Comparison of ENCODE assay signal across 14 cellular contexts in the genomic region with DNA sequence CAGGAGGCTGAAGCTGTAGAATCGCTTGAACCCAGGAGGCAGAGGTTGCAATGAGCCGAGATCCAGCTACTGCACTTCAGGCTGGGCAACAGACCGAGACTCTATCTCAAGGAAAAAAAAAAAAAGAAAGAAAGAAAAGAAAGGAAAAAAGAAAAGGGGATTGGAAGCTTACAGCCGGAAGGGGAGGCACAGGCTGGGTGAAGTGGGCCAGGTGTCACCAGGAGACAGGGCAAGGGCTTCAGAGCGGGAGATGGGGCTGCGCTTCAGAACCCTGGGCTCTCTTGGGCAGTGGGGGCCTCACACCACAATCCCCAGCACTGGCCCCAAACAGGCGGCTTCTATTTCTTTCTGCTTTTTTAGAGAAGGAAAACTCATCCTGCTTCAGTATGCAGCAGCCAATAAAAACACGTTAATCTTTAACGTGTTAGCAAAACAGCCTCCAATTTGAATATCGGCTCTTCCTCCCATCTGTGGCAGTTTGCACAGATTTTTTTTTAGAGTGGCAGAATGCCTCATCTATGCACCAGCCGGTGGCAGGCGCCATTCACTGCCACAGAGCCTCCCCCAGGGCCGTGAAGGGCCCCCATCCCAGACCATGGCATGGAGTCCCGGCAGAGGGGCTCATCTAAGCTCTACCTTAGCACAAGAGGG.
"Had no signal": no experiment of that assay in that cellular context is flagged by ENCODE, and none has a peak within 500 bp of the region (broad histone marks: within the 10 kb centered on the region; RNA-seq: fewer than 3 reads in every experiment).

No MANE protein-coding gene starts in this region.

- H3K4me3 Mint-ChIP-seq: activated CD4-positive, alpha-beta memory T cell treated with anti-CD3 and anti-CD28 coated beads, Interleukin-2, amount 10 ng/mL, durations not matched to agents 7 days and 5 days; activated naive CD8-positive, alpha-beta T cell treated with anti-CD3 and anti-CD28 coated beads for 36 hours; activated T-cell treated with anti-CD3 and anti-CD28 coated beads, Interleukin-2, amount 50 U/mL, for 72 hours; stimulated activated naive B cell treated with anti-CD40 and anti-IgM and Interleukin-4, amounts not matched to agents 10 μg/mL and 1 μg/mL and 100 μg/mL, for 72 hours had no signal

- H3K36me3 Mint-ChIP-seq: activated naive CD8-positive, alpha-beta T cell treated with anti-CD3 and anti-CD28 coated beads for 36 hours; immature natural killer cell; stimulated activated naive B cell treated with anti-CD40 and anti-IgM and Interleukin-4, amounts not matched to agents 10 μg/mL and 1 μg/mL and 100 μg/mL, for 72 hours had no signal

- H3K27me3 Mint-ChIP-seq: activated naive CD8-positive, alpha-beta T cell treated with anti-CD3 and anti-CD28 coated beads for 36 hours had no signal

- H3K9me3 Mint-ChIP-seq: activated CD4-positive, alpha-beta memory T cell treated with anti-CD3 and anti-CD28 coated beads, Interleukin-2, amount 10 ng/mL, durations not matched to agents 7 days and 5 days; activated naive CD8-positive, alpha-beta T cell treated with anti-CD3 and anti-CD28 coated beads for 36 hours; activated T-cell treated with anti-CD3 and anti-CD28 coated beads, Interleukin-2, amount 50 U/mL, for 72 hours; immature natural killer cell; stimulated activated naive B cell treated with anti-CD40 and anti-IgM and Interleukin-4, amounts not matched to agents 10 μg/mL and 1 μg/mL and 100 μg/mL, for 72 hours had no signal

- H3K27ac Mint-ChIP-seq: activated CD4-positive, alpha-beta memory T cell treated with anti-CD3 and anti-CD28 coated beads, Interleukin-2, amount 10 ng/mL, durations not matched to agents 7 days and 5 days; activated naive CD8-positive, alpha-beta T cell treated with anti-CD3 and anti-CD28 coated beads for 36 hours; activated T-cell treated with anti-CD3 and anti-CD28 coated beads, Interleukin-2, amount 50 U/mL, for 72 hours; immature natural killer cell; stimulated activated naive B cell treated with anti-CD40 and anti-IgM and Interleukin-4, amounts not matched to agents 10 μg/mL and 1 μg/mL and 100 μg/mL, for 72 hours had no signal

- DNase-seq: activated CD4-positive, alpha-beta memory T cell treated with anti-CD3 and anti-CD28 coated beads, Interleukin-2, amount 10 ng/mL, durations not matched to agents 7 days and 5 days; activated CD4-positive, CD25-positive, alpha-beta regulatory T cell treated with anti-CD3 and anti-CD28 coated beads, Interleukin-2, amount 50 U/mL, for 72 hours; activated gamma-delta T cell treated with Interleukin-2 at 50 U/mL for 16 hours; activated naive CD8-positive, alpha-beta T cell treated with anti-CD3 and anti-CD28 coated beads for 36 hours; activated T-cell treated with anti-CD3 and anti-CD28 coated beads, Interleukin-2, amount 50 U/mL, for 72 hours; immature natural killer cell; mesendoderm; right lobe of liver; spleen; stimulated activated CD4-positive, alpha-beta T cell treated with anti-CD3 and anti-CD28 coated beads, Interleukin-1b, Interleukin-23, amount 100 ng/mL, for 48 hours; stimulated activated naive B cell treated with anti-CD40 and anti-IgM and Interleukin-4, amounts not matched to agents 10 μg/mL and 1 μg/mL and 100 μg/mL, for 72 hours; SW 1271; upper lobe of left lung had no signal

- ATAC-seq: activated T-cell treated with anti-CD3 and anti-CD28 coated beads, Interleukin-2, amount 50 U/mL, for 72 hours; left lung; right lobe of liver; stimulated activated naive B cell treated with anti-CD40 and anti-IgM and Interleukin-4, amounts not matched to agents 10 μg/mL and 1 μg/mL and 100 μg/mL, for 72 hours had no signal
